18 cellular contexts compared by ENCODE assay signal in genomic region chr1:40637617-40638016, GRCh38.
"Had no signal": no experiment of that assay in that cellular context is flagged by ENCODE, and none has a peak within 500 bp of the region (broad histone marks: within the 10 kb centered on the region; RNA-seq: fewer than 3 reads in every experiment).

No MANE protein-coding gene starts in this region.

- H3K4me3 ChIP-seq: body of pancreas, lower lobe of right lung, mucosa of descending colon, prostate gland, stomach, suprapubic skin, transverse colon had no signal

- H3K27ac ChIP-seq: body of pancreas, foreskin keratinocyte, lower lobe of right lung, prostate gland, stomach, suprapubic skin, transverse colon had no signal

- DNase-seq: activated CD4-positive, alpha-beta T cell treated with anti-CD3 and anti-CD28 coated beads for 1 hour; activated CD4-positive, alpha-beta T cell treated with anti-CD3 and anti-CD28 coated beads, Interleukin-2, amount 50 U/mL, for 4 hours; body of pancreas; effector CD8-positive, alpha-beta T cell; foreskin keratinocyte; lower lobe of right lung; mucosa of descending colon; naive B cell; stimulated activated CD4-positive, alpha-beta T cell treated with anti-CD3 and anti-CD28 coated beads, Interleukin-12 subunit alpha, Interleukin-12 subunit beta, amount 100 ng/mL, for 4 hours; stimulated activated CD4-positive, alpha-beta T cell treated with anti-CD3 and anti-CD28 coated beads, Interleukin-4, amount 100 ng/mL, for 4 hours; stomach; T-cell; transverse colon had no signal

- H3K27me3 ChIP-seq: body of pancreas, foreskin keratinocyte, stomach, suprapubic skin, transverse colon had no signal

- H3K36me3 ChIP-seq: lower lobe of right lung, prostate gland, suprapubic skin, transverse colon had no signal

- H3K27ac Mint-ChIP-seq: activated naive CD8-positive, alpha-beta T cell treated with anti-CD3 and anti-CD28 coated beads, Interleukin-2, amount 10 ng/mL, durations not matched to agents 7 days and 5 days; dendritic cell treated with granulocyte-macrophage colony-stimulating factor and Interleukin-4, amounts not matched to agents 40 ng/mL and 50 ng/mL, for 4 days; T-cell; T-helper 2 cell treated with Interferon-gamma antibody and Interleukin-4, amounts not matched to agents 5 μg/mL and 100 μg/mL, for 36 hours had no signal

- H3K4me1 ChIP-seq: body of pancreas, prostate gland, suprapubic skin had no signal

- H3K27me3 Mint-ChIP-seq: naive B cell, T-cell had no signal

- H3K9me3 Mint-ChIP-seq: dendritic cell treated with granulocyte-macrophage colony-stimulating factor and Interleukin-4, amounts not matched to agents 40 ng/mL and 50 ng/mL, for 4 days; T-cell; T-helper 2 cell treated with Interferon-gamma antibody and Interleukin-4, amounts not matched to agents 5 μg/mL and 100 μg/mL, for 36 hours had no signal

- H3K4me3 Mint-ChIP-seq: activated naive CD8-positive, alpha-beta T cell treated with anti-CD3 and anti-CD28 coated beads, Interleukin-2, amount 10 ng/mL, durations not matched to agents 7 days and 5 days; dendritic cell treated with granulocyte-macrophage colony-stimulating factor and Interleukin-4, amounts not matched to agents 40 ng/mL and 50 ng/mL, for 4 days; naive B cell; T-cell; T-helper 2 cell treated with Interferon-gamma antibody and Interleukin-4, amounts not matched to agents 5 μg/mL and 100 μg/mL, for 36 hours had no signal

- H3K9me3 ChIP-seq: body of pancreas, lower lobe of right lung, mucosa of descending colon, prostate gland, stomach, suprapubic skin, transverse colon had no signal

- ATAC-seq: body of pancreas, foreskin keratinocyte, mucosa of descending colon, T-cell had no signal

- H3K36me3 Mint-ChIP-seq: naive B cell had no signal
